In genomic region chr5:177596775-177597238, GRCh38 we compare ENCODE assay signal across 14 cellular contexts.
"Had no signal": no experiment of that assay in that cellular context is flagged by ENCODE, and none has a peak within 500 bp of the region (broad histone marks: within the 10 kb centered on the region; RNA-seq: fewer than 3 reads in every experiment).

No MANE protein-coding gene starts in this region.

- H3K4me3 ChIP-seq: adrenal gland, breast epithelium, upper lobe of right lung had no signal

- ATAC-seq: activated T-helper 17 cell treated with anti-CD3 and anti-CD28 coated beads, Interleukin-2, amount 50 U/mL, for 72 hours; naive thymus-derived CD8-positive, alpha-beta T cell; upper lobe of right lung had no signal

- H3K9me3 ChIP-seq: adrenal gland, breast epithelium, upper lobe of right lung had no signal

- H3K27me3 ChIP-seq: adrenal gland, breast epithelium, upper lobe of right lung had no signal

- H3K36me3 ChIP-seq: breast epithelium had no signal

- DNase-seq: activated B cell treated with CpG ODN at 0.5 μM for 24 hours; activated CD4-positive, alpha-beta T cell treated with anti-CD3 and anti-CD28 coated beads for 48 hours; activated naive CD4-positive, alpha-beta T cell treated with anti-CD3 and anti-CD28 coated beads, Interleukin-2, amount 50 U/mL, for 16 hours; activated T-cell treated with anti-CD3 and anti-CD28 coated beads for 4 hours; immature natural killer cell; mesendoderm; naive thymus-derived CD8-positive, alpha-beta T cell; stimulated activated naive CD4-positive, alpha-beta T cell; SW 1271 had no signal

- H3K4me3 Mint-ChIP-seq: activated B cell treated with CpG ODN at 0.5 μM for 24 hours; activated T-helper 17 cell treated with anti-CD3 and anti-CD28 coated beads, Interleukin-2, amount 50 U/mL, for 72 hours; dendritic cell treated with granulocyte-macrophage colony-stimulating factor and Interleukin-4, amounts not matched to agents 40 ng/mL and 50 ng/mL, for 4 days; immature natural killer cell had no signal

- H3K9me3 Mint-ChIP-seq: activated B cell treated with CpG ODN at 0.5 μM for 24 hours; activated T-helper 17 cell treated with anti-CD3 and anti-CD28 coated beads, Interleukin-2, amount 50 U/mL, for 72 hours; dendritic cell treated with granulocyte-macrophage colony-stimulating factor and Interleukin-4, amounts not matched to agents 40 ng/mL and 50 ng/mL, for 4 days had no signal

- H3K27me3 Mint-ChIP-seq: activated B cell treated with CpG ODN at 0.5 μM for 24 hours; activated T-helper 17 cell treated with anti-CD3 and anti-CD28 coated beads, Interleukin-2, amount 50 U/mL, for 72 hours; dendritic cell treated with granulocyte-macrophage colony-stimulating factor and Interleukin-4, amounts not matched to agents 40 ng/mL and 50 ng/mL, for 4 days; naive thymus-derived CD8-positive, alpha-beta T cell had no signal

- H3K27ac Mint-ChIP-seq: activated B cell treated with CpG ODN at 0.5 μM for 24 hours; activated T-helper 17 cell treated with anti-CD3 and anti-CD28 coated beads, Interleukin-2, amount 50 U/mL, for 72 hours; dendritic cell treated with granulocyte-macrophage colony-stimulating factor and Interleukin-4, amounts not matched to agents 40 ng/mL and 50 ng/mL, for 4 days had no signal

- H3K27ac ChIP-seq: adrenal gland, breast epithelium, upper lobe of right lung had no signal
